ENCODE assay signal across 11 cellular contexts in genomic region chr15:53716909-53717878, GRCh38. TPM values are rescaled to one million over a fixed set of nuclear protein-coding genes. Genes with fewer than 3 reads are reported as not detected.
A peak's percentile ranks its signal among the peaks of the same experiment; 100 is the strongest.
DNase-seq lines count a peak whose midpoint lies in the region; ATAC-seq and TF ChIP-seq lines count a peak whose summit lies in the region.
"Had no signal": no experiment of that assay in that cellular context is flagged by ENCODE, and none has a peak within 500 bp of the region (broad histone marks: within the 10 kb centered on the region; RNA-seq: fewer than 3 reads in every experiment).

No MANE protein-coding gene starts in this region.

- DNase-seq in NCI-H146 (lab: John Stamatoyannopoulos, UW) (peak; percentile 1), NCI-H146 treated with DMSO at 0.1 percent for 48 hours (lab: John Stamatoyannopoulos, UW; ENCODE audit: unreplicated experiment) (no peak), NCI-H460 (ENCODE audit: extremely low read depth, low read depth) (peak; percentile 50), dorsolateral prefrontal cortex (no peak), psoas muscle (no peak)
- DNase-seq in activated naive CD4-positive, alpha-beta T cell treated with anti-CD3 and anti-CD28 coated beads, Interleukin-2, amount 10 ng/mL, durations not matched to agents 7 days and 5 days: no peak
- DNase-seq in activated T-cell treated with anti-CD3 and anti-CD28 coated beads, Interleukin-2, amount 50 U/mL, for 4 hours: no peak

- ATAC-seq in psoas muscle: no peak
- no peak for ATAC-seq in GM21447 (IDR thresholded peaks at IDR 0.05; ENCODE audit: unreplicated experiment)
- ATAC-seq in activated T-cell treated with anti-CD3 and anti-CD28 coated beads, Interleukin-2, amount 50 U/mL, for 4 hours: no peak

- no peaks in the 10 kb centered on the region for H3K9me3 ChIP-seq in psoas muscle

- H3K36me3 ChIP-seq in psoas muscle (ENCODE audit: insufficient read depth in 1 of 2, low read depth in 1 of 2): no peaks in the 10 kb centered on the region

- H3K27ac Mint-ChIP-seq in activated naive CD4-positive, alpha-beta T cell treated with anti-CD3 and anti-CD28 coated beads, Interleukin-2, amount 10 ng/mL, durations not matched to agents 7 days and 5 days: no peak overlapping the region

- no peaks in the 10 kb centered on the region for H3K4me1 Mint-ChIP-seq in activated naive CD4-positive, alpha-beta T cell treated with anti-CD3 and anti-CD28 coated beads, Interleukin-2, amount 10 ng/mL, durations not matched to agents 7 days and 5 days
- no peaks in the 10 kb centered on the region for H3K4me1 Mint-ChIP-seq in activated T-cell treated with anti-CD3 and anti-CD28 coated beads, Interleukin-2, amount 50 U/mL, for 4 hours (ENCODE audit: low read depth)

- no peaks in the 10 kb centered on the region for H3K27me3 Mint-ChIP-seq in activated naive CD4-positive, alpha-beta T cell treated with anti-CD3 and anti-CD28 coated beads, Interleukin-2, amount 10 ng/mL, durations not matched to agents 7 days and 5 days
- no peaks in the 10 kb centered on the region for H3K27me3 Mint-ChIP-seq in activated T-cell treated with anti-CD3 and anti-CD28 coated beads, Interleukin-2, amount 50 U/mL, for 4 hours (ENCODE audit: low read depth)

- CTCF ChIA-PET in activated naive CD4-positive, alpha-beta T cell treated with anti-CD3 and anti-CD28 coated beads, Interleukin-2, amount 10 ng/mL, durations not matched to agents 7 days and 5 days (lab: Charles Lee): no interaction called here

- no peaks in the 10 kb centered on the region for H3K4me1 ChIP-seq in psoas muscle

- H3K27me3 ChIP-seq in dorsolateral prefrontal cortex: peaks cover 0 to 42% (median 6%) of the 10 kb centered on the region in 45 donors
- H3K27me3 ChIP-seq in psoas muscle (ENCODE audit: insufficient read depth in 3 of 3, low read length in 2 of 3): no peaks in the 10 kb centered on the region

- 18 to 26% (median 18%) methylated on average over 3 of the region's 3 CpGs for WGBS in psoas muscle, 3 donors

- peak in 55 of 56 donors; percentile 12 to 75 (median 53) for TF ChIP-seq CTCF in dorsolateral prefrontal cortex (IDR thresholded peaks at IDR 0.05 in 54 of 56, conservative IDR thresholded peaks at IDR 0.05 in 2 of 56; ENCODE audit: low read depth in 1 of 56, partially characterized antibody in 56 of 56)
- peak; percentile 34 for TF ChIP-seq CTCF in psoas muscle (IDR thresholded peaks at IDR 0.05)

- H3K36me3 Mint-ChIP-seq in activated naive CD4-positive, alpha-beta T cell treated with anti-CD3 and anti-CD28 coated beads, Interleukin-2, amount 10 ng/mL, durations not matched to agents 7 days and 5 days: no peaks in the 10 kb centered on the region
- H3K36me3 Mint-ChIP-seq in activated T-cell treated with anti-CD3 and anti-CD28 coated beads, Interleukin-2, amount 50 U/mL, for 4 hours (ENCODE audit: insufficient read depth): no peaks in the 10 kb centered on the region

- H3K27ac ChIP-seq in dorsolateral prefrontal cortex: no peak overlapping the region
- H3K27ac ChIP-seq in psoas muscle: no peak overlapping the region

- H3K4me3 Mint-ChIP-seq in activated naive CD4-positive, alpha-beta T cell treated with anti-CD3 and anti-CD28 coated beads, Interleukin-2, amount 10 ng/mL, durations not matched to agents 7 days and 5 days: no peak overlapping the region
- H3K4me3 Mint-ChIP-seq in activated T-cell treated with anti-CD3 and anti-CD28 coated beads, Interleukin-2, amount 50 U/mL, for 4 hours: no peak overlapping the region

- intact Hi-C loops in dorsolateral prefrontal cortex (cut with DNase I): loop anchor here (5.0 kb wide), 2 partner anchors 930 to 935 kb away; no protein-coding TSS in a partner anchor
- intact Hi-C loops in psoas muscle (cut with DNase I): loop anchor here in 1 of 2 donors (5.0 kb wide), 1 partner anchor 935 kb away; no protein-coding TSS in a partner anchor

- H3K4me3 ChIP-seq in dorsolateral prefrontal cortex (no peak overlapping the region), psoas muscle (no peak overlapping the region)

- no peaks in the 10 kb centered on the region for H3K9me3 Mint-ChIP-seq in activated naive CD4-positive, alpha-beta T cell treated with anti-CD3 and anti-CD28 coated beads, Interleukin-2, amount 10 ng/mL, durations not matched to agents 7 days and 5 days
- H3K9me3 Mint-ChIP-seq in activated T-cell treated with anti-CD3 and anti-CD28 coated beads, Interleukin-2, amount 50 U/mL, for 4 hours: no peaks in the 10 kb centered on the region

RNA-seq across cellular contexts. Expression of gene WDR72, which starts 42.3 kb away (rescaled TPM):
- 40.3 and 40.4 TPM in 2 replicates for total RNA-seq in NCI-H460 (2014; rRNA removed; shearing (Covaris generic))
- polyA plus RNA-seq in NCI-H460 (2014; cell fraction: nucleus; rRNA removed): 19.1 and 25.4 TPM in 2 replicates
- total RNA-seq in dorsolateral prefrontal cortex (under 1 TPM in 6 of 120 experiments, not detected in 114; 0.11 to 0.95 (median 0.16) TPM), psoas muscle (not detected)
- not detected for polyA plus RNA-seq in psoas muscle
- total RNA-seq in activated T-cell treated with anti-CD3 and anti-CD28 coated beads, Interleukin-2, amount 50 U/mL, for 4 hours: under 1 TPM in 1 of 3 donors, not detected in 2; 0.03 TPM
- total RNA-seq: M059J, posterior vena cava, subcutaneous adipose tissue had no signal

Comparison
In these comparisons a context has a peak if more than half of its experiments do, and no peak if none do; other contexts are left out.
1. DNase-seq: peak in NCI-H146 (single experiment) and NCI-H460 (single experiment); none in NCI-H146 treated with DMSO at 0.1 percent for 48 hours (single experiment), dorsolateral prefrontal cortex (0 of 10), psoas muscle (0 of 2), activated naive CD4-positive, alpha-beta T cell treated with anti-CD3 and anti-CD28 coated beads, Interleukin-2, amount 10 ng/mL, durations not matched to agents 7 days and 5 days (single experiment) and activated T-cell treated with anti-CD3 and anti-CD28 coated beads, Interleukin-2, amount 50 U/mL, for 4 hours (single experiment).
2. RNA of gene WDR72, which starts 42.3 kb away (total RNA-seq): 40.3 to 40.4 TPM in NCI-H460; 0.03 TPM in activated T-cell treated with anti-CD3 and anti-CD28 coated beads, Interleukin-2, amount 50 U/mL, for 4 hours, not detected in psoas muscle and 0.11 to 0.95 TPM in dorsolateral prefrontal cortex; every median in the first group is over 10 times any median in the second.